1 cellular context compared by ENCODE assay signal in the genomic region with DNA sequence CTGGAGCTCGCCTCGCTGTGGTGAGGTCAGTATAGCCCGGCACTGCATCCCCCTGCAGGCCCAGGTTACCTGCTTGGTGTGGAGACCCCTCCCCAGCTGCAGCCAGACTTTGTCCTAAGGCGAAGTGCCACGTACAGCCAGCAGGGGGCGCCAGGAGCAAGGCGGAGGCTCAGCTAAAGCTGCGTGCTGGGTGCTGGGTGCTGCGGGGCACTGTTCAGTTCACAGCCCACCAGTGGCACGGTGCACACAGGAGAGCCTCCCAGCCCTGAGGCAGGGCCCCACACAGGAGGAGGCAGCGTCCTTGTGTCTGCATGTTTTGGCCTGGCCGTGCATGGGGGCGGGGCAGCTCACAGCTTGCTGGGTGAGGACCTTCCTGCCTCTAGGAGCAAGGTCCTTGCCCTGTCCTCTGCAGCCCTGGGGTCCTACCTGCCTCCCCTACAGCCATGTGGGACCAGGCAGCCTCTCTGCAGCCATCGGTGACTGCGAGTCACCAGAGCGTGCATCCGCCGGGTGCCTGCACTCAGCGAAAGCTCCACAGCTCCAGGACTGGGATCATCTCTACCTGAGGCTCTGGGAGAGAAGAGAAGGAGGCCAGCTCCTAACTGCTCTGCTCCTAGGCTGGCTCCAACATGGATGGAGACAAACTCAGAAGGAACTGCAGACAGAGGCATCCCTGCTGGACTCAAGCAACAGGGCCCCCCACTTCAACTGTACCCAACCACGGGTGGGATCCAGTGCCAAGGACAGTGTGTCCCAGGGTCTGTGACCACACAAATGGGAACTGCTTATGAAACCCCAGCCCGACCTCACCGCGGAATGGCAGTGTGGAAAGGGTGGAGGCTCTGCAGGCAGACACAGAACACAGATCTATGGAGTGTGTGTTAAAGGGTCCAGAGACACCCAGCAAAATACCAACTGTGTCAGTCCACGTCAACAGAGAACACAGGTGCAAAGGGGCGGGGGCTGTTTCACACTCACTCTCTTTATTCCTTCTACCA.
TF ChIP-seq lines count a peak whose summit lies in the region.

No MANE protein-coding gene starts in this region.

TF ChIP-seq in HepG2, 621 proteins besides CTCF, POLR2A, EP300 and RAD21 (continued from another document and continues in another):
- TF ChIP-seq ZC3H4 (CRISPR knock-in tag; IDR thresholded peaks at IDR 0.05; ENCODE audit: borderline replicate concordance) (peak; percentile 65; the same call in 1 of the 2 replicates), ZNF605 (CRISPR knock-in tag; IDR thresholded peaks at IDR 0.05) (peak; percentile 15; the same call in 1 of the 2 replicates), ATRX (CRISPR knock-in tag; IDR thresholded peaks at IDR 0.05; ENCODE audit: borderline replicate concordance) (no peak), HNF1B (CRISPR knock-in tag; IDR thresholded peaks at IDR 0.05) (peak; percentile 83; the same call in 1 of the 2 replicates), PRMT3 (CRISPR knock-in tag; IDR thresholded peaks at IDR 0.05; ENCODE audit: borderline replicate concordance, low read depth) (no peak; the same call in 1 of the 2 replicates), ZFX (CRISPR knock-in tag; IDR thresholded peaks at IDR 0.05; ENCODE audit: low read depth) (peak; percentile 91), U2AF1 (optimal IDR thresholded peaks at IDR 0.05; ENCODE audit: low read depth, low read length) (no peak), MIER2 (CRISPR knock-in tag; IDR thresholded peaks at IDR 0.05) (peak; percentile 81), GABPB1 (CRISPR knock-in tag; IDR thresholded peaks at IDR 0.05) (peak; percentile 79), DPF2 (CRISPR knock-in tag; IDR thresholded peaks at IDR 0.05; ENCODE audit: borderline replicate concordance, low read depth) (peak; percentile 94), MBD4 (IDR thresholded peaks at IDR 0.05; ENCODE audit: borderline replicate concordance, low read length) (no peak), KMT2A (CRISPR knock-in tag; IDR thresholded peaks at IDR 0.05) (peak; percentile 94), GPN1 (CRISPR knock-in tag; IDR thresholded peaks at IDR 0.05; ENCODE audit: borderline replicate concordance) (no peak; the same call in 1 of the 2 replicates), KDM5A (IDR thresholded peaks at IDR 0.05; ENCODE audit: borderline replicate concordance, low read length) (0 out of 2 replicates have a peak, but pooled peaks have one; percentile 28), ZNF451 (CRISPR knock-in tag; IDR thresholded peaks at IDR 0.05) (peak; percentile 100), ZNF280D (CRISPR knock-in tag; IDR thresholded peaks at IDR 0.05) (peak; percentile 98), KDM1A (CRISPR knock-in tag; IDR thresholded peaks at IDR 0.05) (peak; percentile 75; the same call in 1 of the 2 replicates), TRIM24 (CRISPR knock-in tag; IDR thresholded peaks at IDR 0.05) (no peak), ZNF598 (CRISPR knock-in tag; IDR thresholded peaks at IDR 0.05; ENCODE audit: borderline replicate concordance) (no peak; the same call in 1 of the 2 replicates), ZFP37 (CRISPR knock-in tag; IDR thresholded peaks at IDR 0.05; ENCODE audit: borderline replicate concordance) (no peak), ZNF562 (CRISPR knock-in tag; IDR thresholded peaks at IDR 0.05; ENCODE audit: borderline replicate concordance) (no peak), ISL2 (CRISPR knock-in tag; IDR thresholded peaks at IDR 0.05) (no peak; the same call in 1 of the 2 replicates), AKAP8 (CRISPR knock-in tag; IDR thresholded peaks at IDR 0.05) (peak; percentile 99), ZNF329 (CRISPR knock-in tag; IDR thresholded peaks at IDR 0.05; ENCODE audit: low read depth) (0 out of 2 replicates have a peak, but pooled peaks have one; percentile 38), ZSCAN22 (CRISPR knock-in tag; IDR thresholded peaks at IDR 0.05) (peak; percentile 76; the same call in 1 of the 2 replicates), ZFAT (CRISPR knock-in tag; conservative IDR thresholded peaks at IDR 0.05) (no peak), IRF9 (CRISPR knock-in tag; IDR thresholded peaks at IDR 0.05; ENCODE audit: borderline replicate concordance) (peak; percentile 99)
- TF ChIP-seq, protein P1, sequence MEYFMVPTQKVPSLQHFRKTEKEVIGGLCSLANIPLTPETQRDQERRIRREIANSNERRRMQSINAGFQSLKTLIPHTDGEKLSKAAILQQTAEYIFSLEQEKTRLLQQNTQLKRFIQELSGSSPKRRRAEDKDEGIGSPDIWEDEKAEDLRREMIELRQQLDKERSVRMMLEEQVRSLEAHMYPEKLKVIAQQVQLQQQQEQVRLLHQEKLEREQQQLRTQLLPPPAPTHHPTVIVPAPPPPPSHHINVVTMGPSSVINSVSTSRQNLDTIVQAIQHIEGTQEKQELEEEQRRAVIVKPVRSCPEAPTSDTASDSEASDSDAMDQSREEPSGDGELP (IDR thresholded peaks at IDR 0.05; ENCODE audit: borderline replicate concordance, low read depth) = peak; percentile 74; the same call in 1 of the 2 replicates
- TF ChIP-seq, protein P2, sequence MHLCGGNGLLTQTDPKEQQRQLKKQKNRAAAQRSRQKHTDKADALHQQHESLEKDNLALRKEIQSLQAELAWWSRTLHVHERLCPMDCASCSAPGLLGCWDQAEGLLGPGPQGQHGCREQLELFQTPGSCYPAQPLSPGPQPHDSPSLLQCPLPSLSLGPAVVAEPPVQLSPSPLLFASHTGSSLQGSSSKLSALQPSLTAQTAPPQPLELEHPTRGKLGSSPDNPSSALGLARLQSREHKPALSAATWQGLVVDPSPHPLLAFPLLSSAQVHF (CRISPR knock-in tag; IDR thresholded peaks at IDR 0.05) = peak; percentile 79; the same call in 1 of the 2 replicates
- TF ChIP-seq, protein P3, sequence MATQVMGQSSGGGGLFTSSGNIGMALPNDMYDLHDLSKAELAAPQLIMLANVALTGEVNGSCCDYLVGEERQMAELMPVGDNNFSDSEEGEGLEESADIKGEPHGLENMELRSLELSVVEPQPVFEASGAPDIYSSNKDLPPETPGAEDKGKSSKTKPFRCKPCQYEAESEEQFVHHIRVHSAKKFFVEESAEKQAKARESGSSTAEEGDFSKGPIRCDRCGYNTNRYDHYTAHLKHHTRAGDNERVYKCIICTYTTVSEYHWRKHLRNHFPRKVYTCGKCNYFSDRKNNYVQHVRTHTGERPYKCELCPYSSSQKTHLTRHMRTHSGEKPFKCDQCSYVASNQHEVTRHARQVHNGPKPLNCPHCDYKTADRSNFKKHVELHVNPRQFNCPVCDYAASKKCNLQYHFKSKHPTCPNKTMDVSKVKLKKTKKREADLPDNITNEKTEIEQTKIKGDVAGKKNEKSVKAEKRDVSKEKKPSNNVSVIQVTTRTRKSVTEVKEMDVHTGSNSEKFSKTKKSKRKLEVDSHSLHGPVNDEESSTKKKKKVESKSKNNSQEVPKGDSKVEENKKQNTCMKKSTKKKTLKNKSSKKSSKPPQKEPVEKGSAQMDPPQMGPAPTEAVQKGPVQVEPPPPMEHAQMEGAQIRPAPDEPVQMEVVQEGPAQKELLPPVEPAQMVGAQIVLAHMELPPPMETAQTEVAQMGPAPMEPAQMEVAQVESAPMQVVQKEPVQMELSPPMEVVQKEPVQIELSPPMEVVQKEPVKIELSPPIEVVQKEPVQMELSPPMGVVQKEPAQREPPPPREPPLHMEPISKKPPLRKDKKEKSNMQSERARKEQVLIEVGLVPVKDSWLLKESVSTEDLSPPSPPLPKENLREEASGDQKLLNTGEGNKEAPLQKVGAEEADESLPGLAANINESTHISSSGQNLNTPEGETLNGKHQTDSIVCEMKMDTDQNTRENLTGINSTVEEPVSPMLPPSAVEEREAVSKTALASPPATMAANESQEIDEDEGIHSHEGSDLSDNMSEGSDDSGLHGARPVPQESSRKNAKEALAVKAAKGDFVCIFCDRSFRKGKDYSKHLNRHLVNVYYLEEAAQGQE (IDR thresholded peaks at IDR 0.05; ENCODE audit: borderline replicate concordance in 1 of 2, low read depth in 1 of 2, low read length in 2 of 2) = no peak; a peak in 1 of 4 replicates
- TF ChIP-seq, protein P4, sequence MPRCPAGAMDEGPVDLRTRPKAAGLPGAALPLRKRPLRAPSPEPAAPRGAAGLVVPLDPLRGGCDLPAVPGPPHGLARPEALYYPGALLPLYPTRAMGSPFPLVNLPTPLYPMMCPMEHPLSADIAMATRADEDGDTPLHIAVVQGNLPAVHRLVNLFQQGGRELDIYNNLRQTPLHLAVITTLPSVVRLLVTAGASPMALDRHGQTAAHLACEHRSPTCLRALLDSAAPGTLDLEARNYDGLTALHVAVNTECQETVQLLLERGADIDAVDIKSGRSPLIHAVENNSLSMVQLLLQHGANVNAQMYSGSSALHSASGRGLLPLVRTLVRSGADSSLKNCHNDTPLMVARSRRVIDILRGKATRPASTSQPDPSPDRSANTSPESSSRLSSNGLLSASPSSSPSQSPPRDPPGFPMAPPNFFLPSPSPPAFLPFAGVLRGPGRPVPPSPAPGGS (CRISPR knock-in tag; IDR thresholded peaks at IDR 0.05) = peak; percentile 87
- TF ChIP-seq, protein P5, sequence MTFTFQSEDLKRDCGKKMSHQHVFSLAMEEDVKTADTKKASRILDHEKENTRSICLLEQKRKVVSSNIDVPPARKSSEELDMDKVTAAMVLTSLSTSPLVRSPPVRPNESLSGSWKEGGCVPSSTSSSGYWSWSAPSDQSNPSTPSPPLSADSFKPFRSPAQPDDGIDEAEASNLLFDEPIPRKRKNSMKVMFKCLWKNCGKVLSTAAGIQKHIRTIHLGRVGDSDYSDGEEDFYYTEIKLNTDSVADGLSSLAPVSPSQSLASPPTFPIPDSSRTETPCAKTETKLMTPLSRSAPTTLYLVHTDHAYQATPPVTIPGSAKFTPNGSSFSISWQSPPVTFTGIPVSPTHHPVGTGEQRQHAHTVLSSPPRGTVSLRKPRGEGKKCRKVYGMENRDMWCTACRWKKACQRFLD (CRISPR knock-in tag; IDR thresholded peaks at IDR 0.05; ENCODE audit: borderline replicate concordance) = peak; percentile 72; the same call in 1 of the 2 replicates
- TF ChIP-seq, protein P6, sequence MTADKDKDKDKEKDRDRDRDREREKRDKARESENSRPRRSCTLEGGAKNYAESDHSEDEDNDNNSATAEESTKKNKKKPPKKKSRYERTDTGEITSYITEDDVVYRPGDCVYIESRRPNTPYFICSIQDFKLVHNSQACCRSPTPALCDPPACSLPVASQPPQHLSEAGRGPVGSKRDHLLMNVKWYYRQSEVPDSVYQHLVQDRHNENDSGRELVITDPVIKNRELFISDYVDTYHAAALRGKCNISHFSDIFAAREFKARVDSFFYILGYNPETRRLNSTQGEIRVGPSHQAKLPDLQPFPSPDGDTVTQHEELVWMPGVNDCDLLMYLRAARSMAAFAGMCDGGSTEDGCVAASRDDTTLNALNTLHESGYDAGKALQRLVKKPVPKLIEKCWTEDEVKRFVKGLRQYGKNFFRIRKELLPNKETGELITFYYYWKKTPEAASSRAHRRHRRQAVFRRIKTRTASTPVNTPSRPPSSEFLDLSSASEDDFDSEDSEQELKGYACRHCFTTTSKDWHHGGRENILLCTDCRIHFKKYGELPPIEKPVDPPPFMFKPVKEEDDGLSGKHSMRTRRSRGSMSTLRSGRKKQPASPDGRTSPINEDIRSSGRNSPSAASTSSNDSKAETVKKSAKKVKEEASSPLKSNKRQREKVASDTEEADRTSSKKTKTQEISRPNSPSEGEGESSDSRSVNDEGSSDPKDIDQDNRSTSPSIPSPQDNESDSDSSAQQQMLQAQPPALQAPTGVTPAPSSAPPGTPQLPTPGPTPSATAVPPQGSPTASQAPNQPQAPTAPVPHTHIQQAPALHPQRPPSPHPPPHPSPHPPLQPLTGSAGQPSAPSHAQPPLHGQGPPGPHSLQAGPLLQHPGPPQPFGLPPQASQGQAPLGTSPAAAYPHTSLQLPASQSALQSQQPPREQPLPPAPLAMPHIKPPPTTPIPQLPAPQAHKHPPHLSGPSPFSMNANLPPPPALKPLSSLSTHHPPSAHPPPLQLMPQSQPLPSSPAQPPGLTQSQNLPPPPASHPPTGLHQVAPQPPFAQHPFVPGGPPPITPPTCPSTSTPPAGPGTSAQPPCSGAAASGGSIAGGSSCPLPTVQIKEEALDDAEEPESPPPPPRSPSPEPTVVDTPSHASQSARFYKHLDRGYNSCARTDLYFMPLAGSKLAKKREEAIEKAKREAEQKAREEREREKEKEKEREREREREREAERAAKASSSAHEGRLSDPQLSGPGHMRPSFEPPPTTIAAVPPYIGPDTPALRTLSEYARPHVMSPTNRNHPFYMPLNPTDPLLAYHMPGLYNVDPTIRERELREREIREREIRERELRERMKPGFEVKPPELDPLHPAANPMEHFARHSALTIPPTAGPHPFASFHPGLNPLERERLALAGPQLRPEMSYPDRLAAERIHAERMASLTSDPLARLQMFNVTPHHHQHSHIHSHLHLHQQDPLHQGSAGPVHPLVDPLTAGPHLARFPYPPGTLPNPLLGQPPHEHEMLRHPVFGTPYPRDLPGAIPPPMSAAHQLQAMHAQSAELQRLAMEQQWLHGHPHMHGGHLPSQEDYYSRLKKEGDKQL (CRISPR knock-in tag; IDR thresholded peaks at IDR 0.05; ENCODE audit: low read depth) = no peak
